In the genomic region with DNA sequence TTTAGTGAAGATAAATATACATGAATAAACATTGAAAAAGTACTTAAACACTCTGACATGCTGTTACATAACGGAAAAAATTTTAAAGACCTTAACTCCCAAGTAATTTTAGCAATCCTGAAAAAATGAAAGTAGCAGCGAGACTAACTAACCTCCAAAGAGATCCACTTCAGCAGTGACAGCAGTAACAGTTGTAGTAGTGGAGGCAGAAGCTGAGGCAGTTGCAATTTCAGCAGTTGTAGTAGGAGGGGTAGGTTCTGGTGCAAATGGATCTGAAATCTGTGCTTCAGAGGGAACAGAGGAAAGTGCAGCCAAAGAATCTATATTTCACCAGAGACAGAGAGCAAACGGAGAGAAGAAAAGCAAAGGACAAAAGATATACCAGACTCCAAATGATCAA, we compare ENCODE assay signal across 19 cellular contexts.
"Had no signal": no experiment of that assay in that cellular context is flagged by ENCODE, and none has a peak within 500 bp of the region (broad histone marks: within the 10 kb centered on the region; RNA-seq: fewer than 3 reads in every experiment).

No MANE protein-coding gene starts in this region.

- ATAC-seq: activated CD4-positive, CD25-positive, alpha-beta regulatory T cell treated with anti-CD3 and anti-CD28 coated beads, Interleukin-2, amount 50 U/mL, for 24 hours; left lung; right cardiac atrium had no signal

- H3K9me3 Mint-ChIP-seq: activated naive CD8-positive, alpha-beta T cell treated with anti-CD3 and anti-CD28 coated beads for 36 hours; nephron progenitor cell had no signal

- H3K27ac ChIP-seq: brain microvascular endothelial cell, left lung, parathyroid adenoma, testis, VCaP had no signal

- H2AFZ ChIP-seq: parathyroid adenoma had no signal

- H3K27ac Mint-ChIP-seq: activated naive CD8-positive, alpha-beta T cell treated with anti-CD3 and anti-CD28 coated beads for 36 hours; nephron progenitor cell had no signal

- H3K27me3 ChIP-seq: brain microvascular endothelial cell, left lung, testis had no signal

- H3K36me3 Mint-ChIP-seq: activated naive CD8-positive, alpha-beta T cell treated with anti-CD3 and anti-CD28 coated beads for 36 hours had no signal

- H3K4me3 Mint-ChIP-seq: activated naive CD8-positive, alpha-beta T cell treated with anti-CD3 and anti-CD28 coated beads for 36 hours; nephron progenitor cell had no signal

- H3K9me3 ChIP-seq: left lung, testis had no signal

- DNase-seq: activated CD4-positive, alpha-beta T cell treated with anti-CD3 and anti-CD28 coated beads for 48 hours; activated CD4-positive, alpha-beta T cell treated with anti-CD3 and anti-CD28 coated beads, Interleukin-2, amount 50 U/mL, for 48 hours; activated CD8-positive, alpha-beta memory T cell treated with anti-CD3 and anti-CD28 coated beads for 24 hours; activated effector memory CD4-positive, alpha-beta T cell treated with Interleukin-2 at 50 U/mL for 16 hours; activated naive CD4-positive, alpha-beta T cell treated with Interleukin-2 at 50 U/mL for 16 hours; activated naive CD8-positive, alpha-beta T cell treated with anti-CD3 and anti-CD28 coated beads for 36 hours; amniotic stem cell; brain microvascular endothelial cell; left lung; nephron progenitor cell; right cardiac atrium; stimulated activated CD4-positive, alpha-beta T cell treated with anti-CD3 and anti-CD28 coated beads, Interleukin-2, amount 100 ng/mL, for 48 hours; stimulated activated naive CD4-positive, alpha-beta T cell treated with Interleukin-2 at 50 U/mL for 16 hours; testis; trophoblast cell had no signal

- H3K27me3 Mint-ChIP-seq: activated naive CD8-positive, alpha-beta T cell treated with anti-CD3 and anti-CD28 coated beads for 36 hours had no signal

- H3K4me3 ChIP-seq: left lung, lung, testis had no signal

- H3K36me3 ChIP-seq: brain microvascular endothelial cell, left lung had no signal

- H3K4me1 ChIP-seq: left lung, testis had no signal

- H3K4me1 Mint-ChIP-seq: activated naive CD8-positive, alpha-beta T cell treated with anti-CD3 and anti-CD28 coated beads for 36 hours; nephron progenitor cell had no signal

- H3K79me2 ChIP-seq: parathyroid adenoma had no signal
